2 cellular contexts compared by ENCODE assay signal in genomic region chr17:62616993-62617893, GRCh38.
TF ChIP-seq lines count a peak whose summit lies in the region.

No MANE protein-coding gene starts in this region.

TF ChIP-seq in GM23338, 12 proteins besides CTCF, POLR2A, EP300 and RAD21:
- no peak for TF ChIP-seq EZH2 (IDR thresholded peaks at IDR 0.05; ENCODE audit: low read depth, unreplicated experiment)
- TF ChIP-seq, protein P1, sequence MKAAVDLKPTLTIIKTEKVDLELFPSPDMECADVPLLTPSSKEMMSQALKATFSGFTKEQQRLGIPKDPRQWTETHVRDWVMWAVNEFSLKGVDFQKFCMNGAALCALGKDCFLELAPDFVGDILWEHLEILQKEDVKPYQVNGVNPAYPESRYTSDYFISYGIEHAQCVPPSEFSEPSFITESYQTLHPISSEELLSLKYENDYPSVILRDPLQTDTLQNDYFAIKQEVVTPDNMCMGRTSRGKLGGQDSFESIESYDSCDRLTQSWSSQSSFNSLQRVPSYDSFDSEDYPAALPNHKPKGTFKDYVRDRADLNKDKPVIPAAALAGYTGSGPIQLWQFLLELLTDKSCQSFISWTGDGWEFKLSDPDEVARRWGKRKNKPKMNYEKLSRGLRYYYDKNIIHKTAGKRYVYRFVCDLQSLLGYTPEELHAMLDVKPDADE (IDR thresholded peaks at IDR 0.05), result no peak
- TF ChIP-seq ZNF462 (CRISPR knock-in tag; IDR thresholded peaks at IDR 0.05), result no peak
- TF ChIP-seq EZH2phosphoT487 (IDR thresholded peaks at IDR 0.05; ENCODE audit: unreplicated experiment), result no peak
- no peak for TF ChIP-seq ZNF114 (CRISPR knock-in tag; IDR thresholded peaks at IDR 0.05)
- no peak for TF ChIP-seq CREB1 (CRISPR knock-in tag; IDR thresholded peaks at IDR 0.05; ENCODE audit: low read depth)
- TF ChIP-seq REST (IDR thresholded peaks at IDR 0.05; ENCODE audit: unreplicated experiment), result no peak
- TF ChIP-seq JUNB (IDR thresholded peaks at IDR 0.05; ENCODE audit: unreplicated experiment), result no peak
- TF ChIP-seq ZNF331 (CRISPR knock-in tag; IDR thresholded peaks at IDR 0.05; ENCODE audit: low read depth), result no peak
- no peak for TF ChIP-seq NANOG (IDR thresholded peaks at IDR 0.05; ENCODE audit: borderline replicate concordance)
- TF ChIP-seq STAT1 (IDR thresholded peaks at IDR 0.05; ENCODE audit: unreplicated experiment), result no peak
- TF ChIP-seq POLR2AphosphoS5 (IDR thresholded peaks at IDR 0.05; ENCODE audit: low read depth), result no peak

TF ChIP-seq in H1, 55 proteins besides CTCF, POLR2A, EP300 and RAD21:
- TF ChIP-seq RBBP5 (IDR thresholded peaks at IDR 0.05; ENCODE audit: borderline replicate concordance, low read depth, low read length) (no peak), USF2 (IDR thresholded peaks at IDR 0.05; ENCODE audit: low read length) (no peak), TCF12 (IDR thresholded peaks at IDR 0.05; ENCODE audit: low read depth, low read length) (0 out of 2 replicates have a peak, but pooled peaks have one; percentile 46), BACH1 (IDR thresholded peaks at IDR 0.05; ENCODE audit: low read length) (no peak), JUND (IDR thresholded peaks at IDR 0.05; ENCODE audit: low read length) (no peak), EGR1 (IDR thresholded peaks at IDR 0.05; ENCODE audit: borderline replicate concordance, low read depth, low read length) (no peak), SAP30 (IDR thresholded peaks at IDR 0.05; ENCODE audit: insufficient read depth, insufficient replicate concordance, low read length) (no peak), MAX (IDR thresholded peaks at IDR 0.05) (peak; percentile 39; the same call in 1 of the 2 replicates), TAF7 (optimal IDR thresholded peaks at IDR 0.05; ENCODE audit: borderline replicate concordance, low read depth, low read length) (no peak), CREB1 (IDR thresholded peaks at IDR 0.05) (no peak), SIN3A (conservative IDR thresholded peaks at IDR 0.05 in 1 of 2, IDR thresholded peaks at IDR 0.05 in 1 of 2; ENCODE audit: low read depth in 1 of 2, low read length in 2 of 2) (peak in 1 of 2 experiments; percentile 78; a peak in 1 of 4 replicates), SP1 (IDR thresholded peaks at IDR 0.05; ENCODE audit: low read depth, low read length) (peak; percentile 51; the same call in 1 of the 2 replicates), GABPA (IDR thresholded peaks at IDR 0.05; ENCODE audit: borderline replicate concordance, insufficient read depth, low read length) (no peak), POLR2AphosphoS5 (IDR thresholded peaks at IDR 0.05; ENCODE audit: low read depth, low read length) (peak; percentile 67), SUZ12 (IDR thresholded peaks at IDR 0.05; ENCODE audit: low read length) (no peak), TAF1 (IDR thresholded peaks at IDR 0.05; ENCODE audit: low read depth, low read length) (peak; percentile 35; the same call in 1 of the 2 replicates)
- TF ChIP-seq, protein P2, sequence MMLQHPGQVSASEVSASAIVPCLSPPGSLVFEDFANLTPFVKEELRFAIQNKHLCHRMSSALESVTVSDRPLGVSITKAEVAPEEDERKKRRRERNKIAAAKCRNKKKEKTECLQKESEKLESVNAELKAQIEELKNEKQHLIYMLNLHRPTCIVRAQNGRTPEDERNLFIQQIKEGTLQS (IDR thresholded peaks at IDR 0.05; ENCODE audit: insufficient read depth, low read depth, low read length), result no peak
